10 cellular contexts compared by ENCODE assay signal in genomic region chr5:68745459-68745858, GRCh38.
DNase-seq lines count a peak whose midpoint lies in the region; ATAC-seq and TF ChIP-seq lines count a peak whose summit lies in the region.
"Had no signal": no experiment of that assay in that cellular context is flagged by ENCODE, and none has a peak within 500 bp of the region (broad histone marks: within the 10 kb centered on the region; RNA-seq: fewer than 3 reads in every experiment).

No MANE protein-coding gene starts in this region.

- H3K36me3 ChIP-seq in testis (ENCODE audit: low read depth, missing control alignments): no peaks in the 10 kb centered on the region
- H3K36me3 ChIP-seq in transverse colon: no peaks in the 10 kb centered on the region
- H3K36me3 ChIP-seq: pancreas had no signal

- no peaks in the 10 kb centered on the region for H3K9me3 Mint-ChIP-seq in nephron

- no peak overlapping the region for H3K27ac ChIP-seq in testis
- no peak overlapping the region for H3K27ac ChIP-seq in transverse colon
- H3K27ac ChIP-seq: pancreas had no signal

- no peaks in the 10 kb centered on the region for H3K36me3 Mint-ChIP-seq in nephron (ENCODE audit: low read depth)

- peaks cover 63% of the 10 kb centered on the region for H3K4me1 Mint-ChIP-seq in nephron

- no peaks in the 10 kb centered on the region for H3K4me1 ChIP-seq in testis
- no peaks in the 10 kb centered on the region for H3K4me1 ChIP-seq in transverse colon
- H3K4me1 ChIP-seq: pancreas had no signal

- TF ChIP-seq EP300 in transverse colon (IDR thresholded peaks at IDR 0.05; ENCODE audit: low read depth): no peak

- TF ChIP-seq CTCF in HFF-Myc (IDR thresholded peaks at IDR 0.05; ENCODE audit: low read depth, low read length, missing control alignments): peak; percentile 48
- TF ChIP-seq CTCF in cardiac fibroblast (IDR thresholded peaks at IDR 0.05; ENCODE audit: low read depth, low read length): peak; percentile 23
- peak; percentile 30 to 48 (median 38) for TF ChIP-seq CTCF in nephron (IDR thresholded peaks at IDR 0.05; ENCODE audit: unreplicated experiment in 3 of 3)
- no peak for TF ChIP-seq CTCF in testis (IDR thresholded peaks at IDR 0.05)
- TF ChIP-seq CTCF in transverse colon (IDR thresholded peaks at IDR 0.05): no peak

- intact Hi-C loops in testis (cut with DNase I; ENCODE audit: low total_unique reads) (no loop called here), transverse colon (cut with DNase I; ENCODE audit: low total_unique reads) (no loop called here)

- peak; percentile 67 for DNase-seq in DMS 273 (lab: John Stamatoyannopoulos, UW; ENCODE audit: unreplicated experiment)
- DNase-seq in HFF-Myc (ENCODE audit: extremely low read depth, low read depth): no peak
- peak; percentile 21 to 55 for DNase-seq in cardiac fibroblast (ENCODE audit: low read depth in 2 of 2)
- DNase-seq in testis: no peak
- no peak for DNase-seq in iPS-NIHi7 (ENCODE audit: extremely low spot score)
- DNase-seq in transverse colon: no peak
- DNase-seq: activated CD4-positive, alpha-beta memory T cell treated with anti-CD3 and anti-CD28 coated beads, Interleukin-2, amount 10 ng/mL, durations not matched to agents 7 days and 5 days; pancreas had no signal

- in situ Hi-C loops in transverse colon (cut with MboI; ENCODE audit: low pct_ligation_motif_present in 1 of 4, low pct_unique_long_range_greater_than_20kb in 1 of 4, low sequenced_read_pairs in 3 of 4): no loop called here

- peak overlapping the region; percentile 87 to 95 (median 88) for H3K27ac Mint-ChIP-seq in nephron
- H3K27ac Mint-ChIP-seq: activated CD4-positive, alpha-beta memory T cell treated with anti-CD3 and anti-CD28 coated beads, Interleukin-2, amount 10 ng/mL, durations not matched to agents 7 days and 5 days had no signal

- no peak for ATAC-seq in HG02571 (IDR thresholded peaks at IDR 0.05; ENCODE audit: unreplicated experiment)

- H3K9me3 ChIP-seq in testis (no peaks in the 10 kb centered on the region), transverse colon (no peaks in the 10 kb centered on the region)
- H3K9me3 ChIP-seq: pancreas had no signal

- H3K27me3 ChIP-seq in testis (no peaks in the 10 kb centered on the region), transverse colon (no peaks in the 10 kb centered on the region)
- H3K27me3 ChIP-seq: pancreas had no signal

- H3K4me3 ChIP-seq in HFF-Myc (replicated peaks; ENCODE audit: low read depth, low read length) (no peak overlapping the region), cardiac fibroblast (replicated peaks in 1 of 2; ENCODE audit: low read depth in 2 of 2, low read length in 2 of 2) (no peak overlapping the region), testis (no peak overlapping the region), transverse colon (no peak overlapping the region)
- H3K4me3 ChIP-seq: pancreas had no signal

- H3K27me3 Mint-ChIP-seq in nephron (ENCODE audit: low read depth): no peaks in the 10 kb centered on the region

- no peak for TF ChIP-seq POLR2A in testis (IDR thresholded peaks at IDR 0.05)
- no peak for TF ChIP-seq POLR2A in transverse colon (IDR thresholded peaks at IDR 0.05)

- H3K4me3 Mint-ChIP-seq in nephron: peak overlapping the region in 1 of 3 experiments; percentile 5
- H3K4me3 Mint-ChIP-seq: activated CD4-positive, alpha-beta memory T cell treated with anti-CD3 and anti-CD28 coated beads, Interleukin-2, amount 10 ng/mL, durations not matched to agents 7 days and 5 days had no signal

Comparison
In these comparisons a context has a peak if more than half of its experiments do, and no peak if none do; other contexts are left out.
1. DNase-seq: peak in DMS 273 (single experiment) and cardiac fibroblast (2 of 2); none in HFF-Myc (single experiment), testis (single experiment), iPS-NIHi7 (single experiment) and transverse colon (single experiment).
2. CTCF ChIP-seq: peak in HFF-Myc (single experiment), cardiac fibroblast (single experiment) and nephron (3 of 3); none in testis (0 of 3) and transverse colon (0 of 5).